29 cellular contexts compared by ENCODE assay signal in the genomic region with DNA sequence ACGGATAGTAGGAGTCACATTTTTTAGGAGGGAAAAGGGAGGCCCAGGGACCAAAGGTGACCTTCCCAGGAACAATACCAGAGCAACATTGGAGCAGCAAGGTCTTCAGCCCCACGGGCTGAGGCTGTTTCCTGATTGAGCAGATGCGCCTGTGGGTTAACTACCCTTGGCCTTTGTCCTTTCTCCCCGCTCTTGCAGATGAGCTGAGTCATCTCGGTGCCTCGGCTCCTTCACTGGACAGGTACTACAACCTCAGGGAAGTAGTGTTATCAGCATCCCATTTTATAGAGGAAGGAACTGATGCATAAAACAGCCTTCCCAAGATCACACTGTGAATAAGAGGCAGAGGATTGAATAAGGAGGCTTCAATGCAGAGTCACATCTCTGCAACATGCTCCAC. TPM values are rescaled to one million over a fixed set of nuclear protein-coding genes. Genes with fewer than 3 reads are reported as not detected.
"Had no signal": no experiment of that assay in that cellular context is flagged by ENCODE, and none has a peak within 500 bp of the region (broad histone marks: within the 10 kb centered on the region; RNA-seq: fewer than 3 reads in every experiment).

No MANE protein-coding gene starts in this region.

- H3K4me1 ChIP-seq: pancreas had no signal

- ATAC-seq: effector memory CD8-positive, alpha-beta T cell; heart right ventricle; left lobe of liver; natural killer cell treated with Interleukin-12 subunit alpha and Interleukin-12 subunit beta and Interleukin-15 and Interleukin-18, amount 100 ng/mL, for 72 hours; pancreas; sciatic nerve; stimulated activated memory B cell treated with anti-CD40 and anti-IgM and Interleukin-4, amounts not matched to agents 10 μg/mL and 1 μg/mL and 100 μg/mL, for 72 hours; stimulated activated naive CD8-positive, alpha-beta T cell treated with anti-CD3 and anti-CD28 coated beads, Interleukin-15, Interleukin-2, amounts not matched to agents 100 U/mL and 50 U/mL, for 24 hours had no signal

- DNase-seq: cortex of kidney; effector memory CD8-positive, alpha-beta T cell; erythroblast; esophagus squamous epithelium; foreskin melanocyte; glutamatergic neuron; heart right ventricle; hypothalamus; immature natural killer cell; naive B cell; pancreas; stimulated activated CD4-positive, alpha-beta T cell treated with anti-CD3 and anti-CD28 coated beads, Interleukin-2, amount 100 ng/mL, for 24 hours; stimulated activated CD4-positive, alpha-beta T cell treated with anti-CD3 and anti-CD28 coated beads, Interleukin-4, amount 100 ng/mL, for 24 hours; stimulated activated naive CD8-positive, alpha-beta T cell treated with anti-CD3 and anti-CD28 coated beads, Interleukin-15, Interleukin-2, amounts not matched to agents 100 U/mL and 50 U/mL, for 24 hours; substantia nigra; testis; tibial artery had no signal

- H3K9me3 Mint-ChIP-seq: effector memory CD8-positive, alpha-beta T cell; immature natural killer cell; memory B cell; naive B cell; natural killer cell treated with Interleukin-12 subunit alpha and Interleukin-12 subunit beta and Interleukin-15 and Interleukin-18, amount 100 ng/mL, for 72 hours; stimulated activated memory B cell treated with anti-CD40 and anti-IgM and Interleukin-4, amounts not matched to agents 10 μg/mL and 1 μg/mL and 100 μg/mL, for 72 hours; type B pancreatic cell had no signal

- H3K27ac ChIP-seq: esophagus squamous epithelium, heart right ventricle, neutrophil, pancreas, testis, tibial artery had no signal

- H3K9me3 ChIP-seq: esophagus squamous epithelium, heart right ventricle, neutrophil, pancreas, testis, tibial artery had no signal

- FAIRE-seq: endometrium, keratinocyte, pancreas had no signal

- H3K4me3 ChIP-seq: esophagus squamous epithelium, heart right ventricle, lung, pancreas, testis, tibial artery had no signal

- H3K27me3 ChIP-seq: heart right ventricle, neutrophil, pancreas, testis had no signal

- H3K36me3 Mint-ChIP-seq: immature natural killer cell; memory B cell; naive B cell; natural killer cell treated with Interleukin-12 subunit alpha and Interleukin-12 subunit beta and Interleukin-15 and Interleukin-18, amount 100 ng/mL, for 72 hours; stimulated activated memory B cell treated with anti-CD40 and anti-IgM and Interleukin-4, amounts not matched to agents 10 μg/mL and 1 μg/mL and 100 μg/mL, for 72 hours; type B pancreatic cell had no signal

- H3K27ac Mint-ChIP-seq: effector memory CD8-positive, alpha-beta T cell; immature natural killer cell; memory B cell; natural killer cell treated with Interleukin-12 subunit alpha and Interleukin-12 subunit beta and Interleukin-15 and Interleukin-18, amount 100 ng/mL, for 72 hours; stimulated activated memory B cell treated with anti-CD40 and anti-IgM and Interleukin-4, amounts not matched to agents 10 μg/mL and 1 μg/mL and 100 μg/mL, for 72 hours; type B pancreatic cell had no signal

- H3K36me3 ChIP-seq: esophagus squamous epithelium, heart right ventricle, neutrophil, pancreas, tibial artery had no signal

- H3K4me3 Mint-ChIP-seq: effector memory CD8-positive, alpha-beta T cell; immature natural killer cell; memory B cell; naive B cell; natural killer cell treated with Interleukin-12 subunit alpha and Interleukin-12 subunit beta and Interleukin-15 and Interleukin-18, amount 100 ng/mL, for 72 hours; neural crest cell; stimulated activated memory B cell treated with anti-CD40 and anti-IgM and Interleukin-4, amounts not matched to agents 10 μg/mL and 1 μg/mL and 100 μg/mL, for 72 hours; type B pancreatic cell had no signal

RNA-seq across cellular contexts. Expression of gene DHRS9, which starts 43.5 kb away (rescaled TPM):
- total RNA-seq: dermis microvascular lymphatic vessel endothelial cell; natural killer cell treated with Interleukin-12 subunit alpha and Interleukin-12 subunit beta and Interleukin-15 and Interleukin-18, amount 100 ng/mL, for 72 hours; neural crest cell had no signal
